10 cellular contexts compared by ENCODE assay signal in the genomic region with DNA sequence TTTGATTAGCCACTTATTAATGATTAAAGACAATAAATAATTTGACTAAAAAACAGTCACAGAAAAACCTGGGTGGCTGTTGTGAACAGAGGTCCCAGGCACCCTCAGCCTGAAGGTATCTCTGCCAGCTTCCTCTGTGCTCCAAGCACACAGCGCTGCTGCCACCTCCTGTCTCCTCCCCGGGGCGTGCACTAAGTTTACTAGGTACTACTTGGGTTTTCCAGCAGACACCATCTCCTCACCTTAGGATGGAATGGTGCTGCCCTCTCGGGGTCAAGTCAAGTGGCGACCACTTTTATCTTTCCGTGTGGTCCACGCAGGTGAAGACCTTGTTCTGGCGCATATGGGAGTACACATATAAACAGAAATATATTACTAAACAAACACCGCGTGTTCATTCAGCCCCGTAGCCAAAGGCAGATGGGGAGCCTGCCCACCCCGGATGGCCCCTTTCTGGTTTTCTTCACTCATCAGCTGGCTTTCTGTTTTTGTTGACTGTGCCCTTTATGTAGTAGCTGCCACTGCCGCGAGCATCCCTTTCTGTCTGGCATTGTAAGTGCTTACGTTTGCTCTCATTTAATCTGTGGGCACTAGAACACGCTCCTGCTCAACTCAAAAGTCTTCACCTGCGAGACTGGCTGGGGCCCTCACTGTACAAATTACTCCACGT.
DNase-seq lines count a peak whose midpoint lies in the region; ATAC-seq, FAIRE-seq and TF ChIP-seq lines count a peak whose summit lies in the region.
"Had no signal": no experiment of that assay in that cellular context is flagged by ENCODE, and none has a peak within 500 bp of the region (broad histone marks: within the 10 kb centered on the region; RNA-seq: fewer than 3 reads in every experiment).

No MANE protein-coding gene starts in this region.

- H3K27me3 ChIP-seq in left lung, result no peaks in the 10 kb centered on the region
- H3K27me3 ChIP-seq: Peyer's patch had no signal

- DNase-seq in DMS 273 (lab: John Stamatoyannopoulos, UW; ENCODE audit: unreplicated experiment) (peak; percentile 30), DMS 273 treated with DMSO at 0.1 percent for 48 hours (lab: John Stamatoyannopoulos, UW) (no peak), NCI-H2196 treated with DMSO at 0.1 percent for 48 hours (lab: John Stamatoyannopoulos, UW; ENCODE audit: unreplicated experiment) (peak; percentile 2), astrocyte of the spinal cord (ENCODE audit: low read depth, low spot score) (no peak), left lung (no peak), H54 (ENCODE audit: insufficient read length, low spot score) (no peak)

- peaks cover 0 to 21% of the 10 kb centered on the region in 2 donors for H3K36me3 ChIP-seq in left lung

- no peaks in the 10 kb centered on the region for H3K4me1 ChIP-seq in left lung

- intact Hi-C loops in left lung (cut with DNase I), result no loop called here

- TF ChIP-seq CTCF in astrocyte of the spinal cord (IDR thresholded peaks at IDR 0.05; ENCODE audit: low read depth, low read length), result peak; percentile 13
- TF ChIP-seq CTCF in left lung (IDR thresholded peaks at IDR 0.05), result no peak

- H3K4me3 ChIP-seq in astrocyte of the spinal cord (ENCODE audit: low read depth, low read length) (no peak overlapping the region), left lung (no peak overlapping the region)
- H3K4me3 ChIP-seq: Peyer's patch had no signal

- no peak for TF ChIP-seq POLR2A in H54 (IDR thresholded peaks at IDR 0.05; ENCODE audit: low read depth, low read length)

- FAIRE-seq in H54 (lab: Jason Lieb, UNC), result no peak
- FAIRE-seq: A204.1 had no signal

- no peaks in the 10 kb centered on the region for H3K9me3 ChIP-seq in left lung
- H3K9me3 ChIP-seq: Peyer's patch had no signal

- peak; percentile 50 for ATAC-seq in left lung
- ATAC-seq in HG02763 (IDR thresholded peaks at IDR 0.05; ENCODE audit: unreplicated experiment), result no peak
- no peak for ATAC-seq in HG03460 (IDR thresholded peaks at IDR 0.05; ENCODE audit: unreplicated experiment)

- in situ Hi-C loops in astrocyte of the spinal cord (cut with HindIII; ENCODE audit: low sequenced_read_pairs), result no loop called here

- no peak overlapping the region for H3K27ac ChIP-seq in left lung
- H3K27ac ChIP-seq: Peyer's patch had no signal

Comparison
In these comparisons a context has a peak if more than half of its experiments do, and no peak if none do; other contexts are left out.
1. DNase-seq: peak in DMS 273 (single experiment) and NCI-H2196 treated with DMSO at 0.1 percent for 48 hours (single experiment); none in DMS 273 treated with DMSO at 0.1 percent for 48 hours (single experiment), astrocyte of the spinal cord (single experiment), left lung (0 of 2) and H54 (single experiment).